7 cellular contexts compared by ENCODE assay signal in genomic region chr22:39556970-39557811, GRCh38. TPM values are rescaled to one million over a fixed set of nuclear protein-coding genes. Genes with fewer than 3 reads are reported as not detected.
DNase-seq lines count a peak whose midpoint lies in the region; ATAC-seq and TF ChIP-seq lines count a peak whose summit lies in the region.

No MANE protein-coding gene starts in this region.

- peaks cover 7% of the 10 kb centered on the region for H3K4me1 Mint-ChIP-seq in activated CD4-positive, alpha-beta memory T cell treated with anti-CD3 and anti-CD28 coated beads, Interleukin-2, amount 10 ng/mL, durations not matched to agents 7 days and 5 days

- DNase-seq in MG63 (peak; percentile 29), esophagus muscularis mucosa (ENCODE audit: extremely low spot score) (no peak), KG1 (lab: John Stamatoyannopoulos, UW) (no peak), GF-D8 (lab: John Stamatoyannopoulos, UW) (no peak)
- peak; percentile 43 for DNase-seq in activated CD4-positive, alpha-beta memory T cell treated with anti-CD3 and anti-CD28 coated beads, Interleukin-2, amount 10 ng/mL, durations not matched to agents 7 days and 5 days
- DNase-seq in stimulated activated CD4-positive, alpha-beta T cell treated with anti-CD3 and anti-CD28 coated beads, Interleukin-12 subunit alpha, Interleukin-12 subunit beta, amount 100 ng/mL, for 24 hours (ENCODE audit: low read depth in 2 of 2), result peak; percentile 22 to 34

- H3K27ac Mint-ChIP-seq in activated CD4-positive, alpha-beta memory T cell treated with anti-CD3 and anti-CD28 coated beads, Interleukin-2, amount 10 ng/mL, durations not matched to agents 7 days and 5 days, result no peak overlapping the region

- intact Hi-C loops in esophagus muscularis mucosa (cut with DNase I), result no loop called here

- H3K36me3 Mint-ChIP-seq in activated CD4-positive, alpha-beta memory T cell treated with anti-CD3 and anti-CD28 coated beads, Interleukin-2, amount 10 ng/mL, durations not matched to agents 7 days and 5 days (ENCODE audit: low read depth), result no peaks in the 10 kb centered on the region

- no peak overlapping the region for H3K4me3 Mint-ChIP-seq in activated CD4-positive, alpha-beta memory T cell treated with anti-CD3 and anti-CD28 coated beads, Interleukin-2, amount 10 ng/mL, durations not matched to agents 7 days and 5 days

- POLR2A ChIA-PET in activated CD4-positive, alpha-beta memory T cell treated with anti-CD3 and anti-CD28 coated beads, Interleukin-2, amount 10 ng/mL, durations not matched to agents 7 days and 5 days (lab: Charles Lee), result no interaction called here

- peak in 1 of 3 experiments; percentile 8 for TF ChIP-seq CTCF in esophagus muscularis mucosa (IDR thresholded peaks at IDR 0.05)

- no peaks in the 10 kb centered on the region for H3K36me3 ChIP-seq in MG63
- H3K36me3 ChIP-seq in esophagus muscularis mucosa, result no peaks in the 10 kb centered on the region

- H3K4me1 ChIP-seq in esophagus muscularis mucosa, result peaks cover 9 to 19% (median 15%) of the 10 kb centered on the region in 4 donors

- TF ChIP-seq EP300 in esophagus muscularis mucosa (IDR thresholded peaks at IDR 0.05), result no peak

- no peak for TF ChIP-seq POLR2A in esophagus muscularis mucosa (IDR thresholded peaks at IDR 0.05; ENCODE audit: low read depth)

- 8% methylated on average over 33 of the region's 67 CpGs for WGBS in esophagus muscularis mucosa

- no peak overlapping the region for H3K27ac ChIP-seq in esophagus muscularis mucosa (replicated peaks in 1 of 4)

- CTCF ChIA-PET in activated CD4-positive, alpha-beta memory T cell treated with anti-CD3 and anti-CD28 coated beads, Interleukin-2, amount 10 ng/mL, durations not matched to agents 7 days and 5 days (lab: Charles Lee), result interaction anchor here (1.2 to 1.9 kb wide), 3 partner anchors 10 to 791 kb away, joined by 4 to 14 read pairs (median 6); no protein-coding TSS in a partner anchor

- H3K9me3 Mint-ChIP-seq in activated CD4-positive, alpha-beta memory T cell treated with anti-CD3 and anti-CD28 coated beads, Interleukin-2, amount 10 ng/mL, durations not matched to agents 7 days and 5 days, result no peaks in the 10 kb centered on the region

- H3K27me3 Mint-ChIP-seq in activated CD4-positive, alpha-beta memory T cell treated with anti-CD3 and anti-CD28 coated beads, Interleukin-2, amount 10 ng/mL, durations not matched to agents 7 days and 5 days, result peaks cover 54% of the 10 kb centered on the region

- H3K4me3 ChIP-seq in MG63 (no peak overlapping the region), esophagus muscularis mucosa (peak overlapping the region; percentile 37 to 55 (median 42))

- H3K27me3 ChIP-seq in MG63 (peaks cover 12% of the 10 kb centered on the region), esophagus muscularis mucosa (peaks cover 3 to 80% (median 31%) of the 10 kb centered on the region in 4 donors)

- H3K9me3 ChIP-seq in MG63 (no peaks in the 10 kb centered on the region), esophagus muscularis mucosa (no peaks in the 10 kb centered on the region)

- ATAC-seq in GM18867 (IDR thresholded peaks at IDR 0.05; ENCODE audit: unreplicated experiment), result no peak

RNA-seq across cellular contexts. Expression of gene CACNA1I, which starts 13.4 kb away (rescaled TPM):
- not detected in 2 replicates for total RNA-seq in MG63 (2014; rRNA removed; shearing (Covaris generic); ENCODE audit: low replicate concordance)
- total RNA-seq in activated CD4-positive, alpha-beta memory T cell treated with anti-CD3 and anti-CD28 coated beads, Interleukin-2, amount 10 ng/mL, durations not matched to agents 7 days and 5 days, result 1 to 10 TPM; 8.7 to 8.8 TPM
- under 1 TPM in 3 of 4 donors, not detected in 1; under 0.01 to 0.39 (median 0.33) TPM for total RNA-seq in esophagus muscularis mucosa

RNA-seq across cellular contexts. Expression of gene RPS19BP1, which starts 24.6 kb away (rescaled TPM):
- 138 and 161 TPM in 2 replicates for total RNA-seq in MG63 (2014; rRNA removed; shearing (Covaris generic); ENCODE audit: low replicate concordance)
- 10 to 100 TPM; 54.3 to 60.7 TPM for total RNA-seq in activated CD4-positive, alpha-beta memory T cell treated with anti-CD3 and anti-CD28 coated beads, Interleukin-2, amount 10 ng/mL, durations not matched to agents 7 days and 5 days
- total RNA-seq in esophagus muscularis mucosa, result 100 to 1,000 TPM; 158 to 202 (median 177) TPM

RNA-seq across cellular contexts. Expression of gene ATF4, which starts 36.8 kb away (rescaled TPM):
- total RNA-seq in MG63 (2014; rRNA removed; shearing (Covaris generic); ENCODE audit: low replicate concordance), result 345 and 436 TPM in 2 replicates
- 100 to 1,000 TPM; 456 to 460 TPM for total RNA-seq in activated CD4-positive, alpha-beta memory T cell treated with anti-CD3 and anti-CD28 coated beads, Interleukin-2, amount 10 ng/mL, durations not matched to agents 7 days and 5 days
- 100 to 1,000 TPM; 516 to 895 (median 721) TPM for total RNA-seq in esophagus muscularis mucosa

RNA-seq across cellular contexts. Expression of gene MIEF1, which starts 55.1 kb away (rescaled TPM):
- total RNA-seq in MG63 (2014; rRNA removed; shearing (Covaris generic); ENCODE audit: low replicate concordance), result 32.3 and 32.7 TPM in 2 replicates
- total RNA-seq in activated CD4-positive, alpha-beta memory T cell treated with anti-CD3 and anti-CD28 coated beads, Interleukin-2, amount 10 ng/mL, durations not matched to agents 7 days and 5 days, result 10 to 100 TPM; 32.4 to 32.6 TPM
- total RNA-seq in esophagus muscularis mucosa, result 10 to 100 TPM; 19.7 to 21.7 (median 20.9) TPM

Comparison
In these comparisons a context has a peak if more than half of its experiments do, and no peak if none do; other contexts are left out.
1. DNase-seq: peak in MG63 (single experiment), activated CD4-positive, alpha-beta memory T cell treated with anti-CD3 and anti-CD28 coated beads, Interleukin-2, amount 10 ng/mL, durations not matched to agents 7 days and 5 days (single experiment) and stimulated activated CD4-positive, alpha-beta T cell treated with anti-CD3 and anti-CD28 coated beads, Interleukin-12 subunit alpha, Interleukin-12 subunit beta, amount 100 ng/mL, for 24 hours (2 of 2); none in esophagus muscularis mucosa (single experiment), KG1 (single experiment) and GF-D8 (single experiment).